In the genomic region with DNA sequence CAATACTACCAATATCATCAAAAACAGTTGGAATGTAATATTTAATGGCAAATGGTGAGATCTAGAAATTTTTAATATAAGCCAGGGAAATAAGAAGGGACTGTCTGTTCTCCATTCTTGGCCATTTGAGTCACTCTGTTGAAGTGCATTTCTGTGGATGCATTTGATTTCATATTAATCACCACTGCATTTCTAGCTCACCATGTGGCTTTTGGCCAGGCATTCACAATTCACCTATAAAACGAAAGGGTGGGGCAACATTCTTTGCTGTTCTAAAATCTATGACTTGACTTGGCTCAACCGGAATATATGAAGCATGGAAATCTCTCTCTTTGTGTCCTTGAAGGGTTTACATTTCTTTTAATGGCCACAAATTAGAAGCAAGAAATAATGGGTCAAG, we compare ENCODE assay signal across 18 cellular contexts.
DNase-seq lines count a peak whose midpoint lies in the region; FAIRE-seq and TF ChIP-seq lines count a peak whose summit lies in the region.
"Had no signal": no experiment of that assay in that cellular context is flagged by ENCODE, and none has a peak within 500 bp of the region (broad histone marks: within the 10 kb centered on the region; RNA-seq: fewer than 3 reads in every experiment).

No MANE protein-coding gene starts in this region.

- H3K4me3 ChIP-seq in fibroblast of the aortic adventitia (ENCODE audit: low read depth, low read length) (no peak overlapping the region), stomach (no peak overlapping the region), SJCRH30 (no peak overlapping the region)
- H3K4me3 ChIP-seq: hepatocyte, left ventricle myocardium inferior had no signal

- CTCF ChIA-PET in RWPE1 (lab: Yijun Ruan, JAX) = interaction anchor here (0.7 kb wide), 1 partner anchor 241 kb away, joined by 3 read pairs; no protein-coding TSS in a partner anchor
- CTCF ChIA-PET in activated naive CD4-positive, alpha-beta T cell treated with anti-CD3 and anti-CD28 coated beads, Interleukin-2, amount 10 ng/mL, durations not matched to agents 7 days and 5 days (lab: Charles Lee) = no interaction called here

- no peak overlapping the region for H3K27ac Mint-ChIP-seq in activated naive CD4-positive, alpha-beta T cell treated with anti-CD3 and anti-CD28 coated beads, Interleukin-2, amount 10 ng/mL, durations not matched to agents 7 days and 5 days
- H3K27ac Mint-ChIP-seq: activated naive CD8-positive, alpha-beta T cell treated with anti-CD3 and anti-CD28 coated beads, Interleukin-2, amount 10 ng/mL, durations not matched to agents 7 days and 5 days; CD8-positive, alpha-beta T cell; natural killer cell; T-helper 2 cell treated with Interferon-gamma antibody and Interleukin-4, amounts not matched to agents 5 μg/mL and 100 μg/mL, for 36 hours had no signal

- peak; percentile 94 for FAIRE-seq in H54 (lab: Jason Lieb, UNC)

- H3K36me3 ChIP-seq in stomach = no peaks in the 10 kb centered on the region
- H3K36me3 ChIP-seq in SJCRH30 = no peaks in the 10 kb centered on the region
- H3K36me3 ChIP-seq: left ventricle myocardium inferior had no signal

- POLR2A ChIA-PET in RWPE1 (lab: Yijun Ruan, JAX; ENCODE audit: low non-redundant PET) = no interaction called here

- peak overlapping the region; percentile 92 for H3K27ac ChIP-seq in RWPE1
- H3K27ac ChIP-seq in stomach = peak overlapping the region in 2 of 5 donors; percentile 38 to 67
- H3K27ac ChIP-seq in SJCRH30 = no peak overlapping the region
- H3K27ac ChIP-seq: hepatocyte, left ventricle myocardium inferior had no signal

- WGBS in stomach, 5 donors = 29 to 49% (median 47%) methylated on average over 2 of the region's 2 CpGs

- H3K9me3 ChIP-seq in stomach (peaks cover 0 to 8% (median 0%) of the 10 kb centered on the region in 4 donors), SJCRH30 (replicated peaks) (no peaks in the 10 kb centered on the region)

- H3K9me3 Mint-ChIP-seq in activated naive CD4-positive, alpha-beta T cell treated with anti-CD3 and anti-CD28 coated beads, Interleukin-2, amount 10 ng/mL, durations not matched to agents 7 days and 5 days = peaks cover 18% of the 10 kb centered on the region

- intact Hi-C loops in stomach (cut with DNase I; ENCODE audit: low total_unique reads) = no loop called here

- H3K27me3 Mint-ChIP-seq in activated naive CD4-positive, alpha-beta T cell treated with anti-CD3 and anti-CD28 coated beads, Interleukin-2, amount 10 ng/mL, durations not matched to agents 7 days and 5 days = peaks cover 68% of the 10 kb centered on the region

- H3K27me3 ChIP-seq in stomach (peaks cover 0 to 18% (median 0%) of the 10 kb centered on the region in 3 donors), SJCRH30 (peaks cover 24% of the 10 kb centered on the region)
- H3K27me3 ChIP-seq: hepatocyte had no signal

- H3K4me3 Mint-ChIP-seq in activated naive CD4-positive, alpha-beta T cell treated with anti-CD3 and anti-CD28 coated beads, Interleukin-2, amount 10 ng/mL, durations not matched to agents 7 days and 5 days = no peak overlapping the region
- H3K4me3 Mint-ChIP-seq: activated naive CD8-positive, alpha-beta T cell treated with anti-CD3 and anti-CD28 coated beads, Interleukin-2, amount 10 ng/mL, durations not matched to agents 7 days and 5 days; CD8-positive, alpha-beta T cell; natural killer cell; T-helper 2 cell treated with Interferon-gamma antibody and Interleukin-4, amounts not matched to agents 5 μg/mL and 100 μg/mL, for 36 hours had no signal

- TF ChIP-seq POLR2A in H54 (IDR thresholded peaks at IDR 0.05; ENCODE audit: low read depth, low read length) (no peak), stomach (IDR thresholded peaks at IDR 0.05) (no peak)

- no peaks in the 10 kb centered on the region for H3K4me1 Mint-ChIP-seq in activated naive CD4-positive, alpha-beta T cell treated with anti-CD3 and anti-CD28 coated beads, Interleukin-2, amount 10 ng/mL, durations not matched to agents 7 days and 5 days
- H3K4me1 Mint-ChIP-seq: activated naive CD8-positive, alpha-beta T cell treated with anti-CD3 and anti-CD28 coated beads, Interleukin-2, amount 10 ng/mL, durations not matched to agents 7 days and 5 days; natural killer cell had no signal

- no peak for TF ChIP-seq EP300 in stomach (IDR thresholded peaks at IDR 0.05)

- no peak for TF ChIP-seq CTCF in RWPE1 (conservative IDR thresholded peaks at IDR 0.05; ENCODE audit: low read depth)
- TF ChIP-seq CTCF in fibroblast of the aortic adventitia (IDR thresholded peaks at IDR 0.05; ENCODE audit: insufficient read depth, low read length) = no peak
- no peak for TF ChIP-seq CTCF in stomach (IDR thresholded peaks at IDR 0.05)

- peaks cover 0 to 20% (median 0%) of the 10 kb centered on the region in 4 donors for H3K4me1 ChIP-seq in stomach
- no peaks in the 10 kb centered on the region for H3K4me1 ChIP-seq in SJCRH30
- H3K4me1 ChIP-seq: left ventricle myocardium inferior had no signal

- H3K36me3 Mint-ChIP-seq in activated naive CD4-positive, alpha-beta T cell treated with anti-CD3 and anti-CD28 coated beads, Interleukin-2, amount 10 ng/mL, durations not matched to agents 7 days and 5 days = peaks cover 4% of the 10 kb centered on the region
- H3K36me3 Mint-ChIP-seq: activated naive CD8-positive, alpha-beta T cell treated with anti-CD3 and anti-CD28 coated beads, Interleukin-2, amount 10 ng/mL, durations not matched to agents 7 days and 5 days; CD8-positive, alpha-beta T cell; natural killer cell had no signal

- peak; percentile 73 for DNase-seq in H54 (ENCODE audit: insufficient read length, low spot score)
- peak; percentile 85 for DNase-seq in RWPE1 (ENCODE audit: low spot score)
- DNase-seq in fibroblast of the aortic adventitia (ENCODE audit: low read depth) = peak; percentile 28
- DNase-seq in stomach = peak; percentile 42
- no peak for DNase-seq in NCI-H2107 treated with DMSO at 0.1 percent for 48 hours (lab: John Stamatoyannopoulos, UW; ENCODE audit: unreplicated experiment)
- DNase-seq in SJCRH30 = no peak
- DNase-seq in activated T-cell treated with anti-CD3 and anti-CD28 coated beads, Interleukin-2, amount 50 U/mL, for 48 hours = no peak
- no peak for DNase-seq in activated naive CD4-positive, alpha-beta T cell treated with anti-CD3 and anti-CD28 coated beads, Interleukin-2, amount 10 ng/mL, durations not matched to agents 7 days and 5 days
- DNase-seq: activated CD4-positive, alpha-beta T cell treated with anti-CD3 and anti-CD28 coated beads for 4 hours; activated naive CD8-positive, alpha-beta T cell treated with anti-CD3 and anti-CD28 coated beads, Interleukin-2, amount 10 ng/mL, durations not matched to agents 7 days and 5 days; CD8-positive, alpha-beta T cell; left ventricle myocardium inferior; MM.1S; natural killer cell; NCI-H2029; substantia nigra had no signal

Comparison
In these comparisons a context has a peak if more than half of its experiments do, and no peak if none do; other contexts are left out.
1. DNase-seq: peak in H54 (single experiment), RWPE1 (single experiment), fibroblast of the aortic adventitia (single experiment) and stomach (single experiment); none in NCI-H2107 treated with DMSO at 0.1 percent for 48 hours (single experiment), SJCRH30 (0 of 2), activated T-cell treated with anti-CD3 and anti-CD28 coated beads, Interleukin-2, amount 50 U/mL, for 48 hours (0 of 2) and activated naive CD4-positive, alpha-beta T cell treated with anti-CD3 and anti-CD28 coated beads, Interleukin-2, amount 10 ng/mL, durations not matched to agents 7 days and 5 days (single experiment).